ENCODE assay signal across 11 cellular contexts in genomic region chr15:73781038-73781925, GRCh38. TPM values are rescaled to one million over a fixed set of nuclear protein-coding genes. Genes with fewer than 3 reads are reported as not detected.
DNase-seq lines count a peak whose midpoint lies in the region; FAIRE-seq and TF ChIP-seq lines count a peak whose summit lies in the region.
"Had no signal": no experiment of that assay in that cellular context is flagged by ENCODE, and none has a peak within 500 bp of the region (broad histone marks: within the 10 kb centered on the region; RNA-seq: fewer than 3 reads in every experiment).

No MANE protein-coding gene starts in this region.

- H4K20me1 ChIP-seq in MM.1S (ENCODE audit: insufficient read depth, low read length) = no peaks in the 10 kb centered on the region
- H4K20me1 ChIP-seq in osteoblast (ENCODE audit: insufficient read depth, low read length) = no peaks in the 10 kb centered on the region

- H3K4me3 Mint-ChIP-seq in progenitor cell of endocrine pancreas (ENCODE audit: low read depth) = no peak overlapping the region
- H3K4me3 Mint-ChIP-seq: B cell had no signal

- no peaks in the 10 kb centered on the region for H3K9me2 ChIP-seq in MM.1S (replicated peaks; ENCODE audit: insufficient read depth, low read length)

- H3K79me2 ChIP-seq in MM.1S (ENCODE audit: low read length) (no peaks in the 10 kb centered on the region), osteoblast (ENCODE audit: insufficient read depth, low read length) (no peaks in the 10 kb centered on the region)

- H3K4me1 ChIP-seq in MM.1S (ENCODE audit: low read length) (no peaks in the 10 kb centered on the region), osteoblast (ENCODE audit: insufficient read depth, low read length) (no peaks in the 10 kb centered on the region)

- H3K27ac Mint-ChIP-seq in progenitor cell of endocrine pancreas = no peak overlapping the region
- H3K27ac Mint-ChIP-seq: B cell had no signal

- no peaks in the 10 kb centered on the region for H3K36me3 ChIP-seq in MM.1S (replicated peaks; ENCODE audit: insufficient read depth, low read length)
- H3K36me3 ChIP-seq in bronchial epithelial cell (ENCODE audit: control insufficient read depth, insufficient read depth, low read length) = no peaks in the 10 kb centered on the region
- no peaks in the 10 kb centered on the region for H3K36me3 ChIP-seq in osteoblast (ENCODE audit: insufficient read depth, low read length)
- H3K36me3 ChIP-seq: heart right ventricle had no signal

- DNase-seq in NCI-H82 (lab: John Stamatoyannopoulos, UW) (peak; percentile 44), NCI-H82 treated with DMSO at 0.1 percent for 48 hours (lab: John Stamatoyannopoulos, UW; ENCODE audit: unreplicated experiment) (no peak), MM.1S (peak; percentile 9), bronchial epithelial cell (ENCODE audit: low read depth) (peak; percentile 50), osteoblast (ENCODE audit: insufficient read length, low spot score, missing footprints) (peak; percentile 82), activated gamma-delta T cell treated with Interleukin-2 at 50 U/mL for 16 hours (no peak), progenitor cell of endocrine pancreas (ENCODE audit: low spot score, unreplicated experiment) (no peak), UCSD-AML1 (lab: John Stamatoyannopoulos, UW; ENCODE audit: unreplicated experiment) (no peak)
- DNase-seq: heart right ventricle, NCI-H187 treated with DMSO at 0.1 percent for 48 hours had no signal

- FAIRE-seq in bronchial epithelial cell (lab: Jason Lieb, UNC) = no peak

- no peaks in the 10 kb centered on the region for H3K4me1 Mint-ChIP-seq in progenitor cell of endocrine pancreas (ENCODE audit: low read depth)
- H3K4me1 Mint-ChIP-seq: B cell had no signal

- H3K9me3 Mint-ChIP-seq in progenitor cell of endocrine pancreas (ENCODE audit: low read depth) = no peaks in the 10 kb centered on the region

- no peak overlapping the region for H3K4me2 ChIP-seq in MM.1S (ENCODE audit: low read depth, low read length)
- no peak overlapping the region for H3K4me2 ChIP-seq in osteoblast (ENCODE audit: insufficient read depth, low read length)

- H2AFZ ChIP-seq in MM.1S (ENCODE audit: low read length) (no peak overlapping the region), osteoblast (ENCODE audit: low read length) (no peak overlapping the region)

- TF ChIP-seq CTCF in MM.1S (IDR thresholded peaks at IDR 0.05; ENCODE audit: low read length) (peak; percentile 27), bronchial epithelial cell (IDR thresholded peaks at IDR 0.05; ENCODE audit: insufficient read depth, low read length, severe bottlenecking) (peak; percentile 57), osteoblast (IDR thresholded peaks at IDR 0.05; ENCODE audit: extremely low read depth, low read depth, low read length) (peak; percentile 45), progenitor cell of endocrine pancreas (IDR thresholded peaks at IDR 0.05; ENCODE audit: unreplicated experiment) (no peak)

- H3K27ac ChIP-seq in MM.1S (ENCODE audit: low read length) = no peak overlapping the region
- no peak overlapping the region for H3K27ac ChIP-seq in osteoblast (ENCODE audit: low read depth, low read length)
- H3K27ac ChIP-seq: heart right ventricle had no signal

- no peak overlapping the region for H3K4me3 ChIP-seq in MM.1S (ENCODE audit: low read length)
- no peak overlapping the region for H3K4me3 ChIP-seq in bronchial epithelial cell (ENCODE audit: low read depth, low read length)
- no peak overlapping the region for H3K4me3 ChIP-seq in osteoblast (ENCODE audit: insufficient read depth, low read length)
- H3K4me3 ChIP-seq: heart right ventricle had no signal

- no peaks in the 10 kb centered on the region for H3F3A ChIP-seq in MM.1S (ENCODE audit: insufficient read depth, low read length)

- H3K27me3 ChIP-seq in MM.1S (replicated peaks; ENCODE audit: insufficient read depth, low read length) = no peaks in the 10 kb centered on the region
- H3K27me3 ChIP-seq in bronchial epithelial cell (ENCODE audit: control insufficient read depth, insufficient read depth, low read length) = no peaks in the 10 kb centered on the region
- peaks cover 6% of the 10 kb centered on the region for H3K27me3 ChIP-seq in osteoblast (ENCODE audit: insufficient read depth, low read length)
- H3K27me3 ChIP-seq: heart right ventricle had no signal

- H3K27me3 Mint-ChIP-seq in progenitor cell of endocrine pancreas = peaks cover 3% of the 10 kb centered on the region
- H3K27me3 Mint-ChIP-seq: B cell had no signal

- no peak overlapping the region for H3K9ac ChIP-seq in MM.1S (ENCODE audit: low read length)

- H3K9me3 ChIP-seq in MM.1S (replicated peaks; ENCODE audit: insufficient read depth, low read length) = no peaks in the 10 kb centered on the region
- H3K9me3 ChIP-seq in osteoblast (ENCODE audit: low read depth, low read length) = no peaks in the 10 kb centered on the region
- H3K9me3 ChIP-seq: heart right ventricle had no signal

- H3K36me3 Mint-ChIP-seq in progenitor cell of endocrine pancreas (ENCODE audit: insufficient read depth) = no peaks in the 10 kb centered on the region

RNA-seq across cellular contexts. Expression of gene INSYN1, which starts 28.1 kb away (rescaled TPM):
- total RNA-seq in bronchial epithelial cell = under 0.01 and 1.2 TPM in 2 replicates
- 3.8 and 4.7 TPM in 2 replicates for total RNA-seq in osteoblast
- total RNA-seq in progenitor cell of endocrine pancreas = 3.7 and 4.5 TPM in 2 replicates
- total RNA-seq: B cell had no signal

Comparison
In these comparisons a context has a peak if more than half of its experiments do, and no peak if none do; other contexts are left out.
1. DNase-seq: peak in NCI-H82 (single experiment), MM.1S (single experiment), bronchial epithelial cell (single experiment) and osteoblast (single experiment); none in NCI-H82 treated with DMSO at 0.1 percent for 48 hours (single experiment), activated gamma-delta T cell treated with Interleukin-2 at 50 U/mL for 16 hours (single experiment), progenitor cell of endocrine pancreas (single experiment) and UCSD-AML1 (single experiment).